Comparison of ENCODE assay signal across 29 cellular contexts in the genomic region with DNA sequence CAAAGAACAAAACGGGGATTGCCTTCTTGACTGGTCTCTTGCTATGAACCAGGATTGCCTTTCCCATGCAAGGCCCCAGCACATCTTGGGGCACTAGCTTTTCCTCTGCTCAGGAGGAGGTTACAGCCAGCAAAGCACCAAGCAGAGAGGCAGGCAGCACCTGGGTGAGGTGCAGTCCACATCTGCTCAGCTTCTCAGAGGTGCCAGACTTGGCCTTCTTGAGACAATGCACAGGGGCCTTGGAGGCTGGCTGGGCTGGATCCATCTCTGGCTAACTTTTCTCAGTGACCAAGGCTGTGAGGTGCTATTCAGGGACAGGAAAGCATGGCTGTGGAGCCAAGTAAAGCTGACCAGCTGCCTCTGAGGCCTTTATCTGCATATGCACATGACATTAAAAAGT.
"Had no signal": no experiment of that assay in that cellular context is flagged by ENCODE, and none has a peak within 500 bp of the region (broad histone marks: within the 10 kb centered on the region; RNA-seq: fewer than 3 reads in every experiment).

No MANE protein-coding gene starts in this region.

- H3K4me3 Mint-ChIP-seq: dendritic cell treated with granulocyte-macrophage colony-stimulating factor and Interleukin-4, amounts not matched to agents 40 ng/mL and 50 ng/mL, for 4 days; effector memory CD8-positive, alpha-beta T cell; endodermal cell had no signal

- H3K36me3 ChIP-seq: colonic mucosa, gastrocnemius medialis had no signal

- H3K4me3 ChIP-seq: colonic mucosa, coronary artery, dorsolateral prefrontal cortex, esophagus muscularis mucosa, esophagus squamous epithelium, gastrocnemius medialis, gastroesophageal sphincter, heart left ventricle, heart right ventricle had no signal

- ATAC-seq: effector memory CD8-positive, alpha-beta T cell; esophagus mucosa; foreskin keratinocyte; gastrocnemius medialis; gastroesophageal sphincter; heart left ventricle; heart right ventricle had no signal

- H3K27me3 ChIP-seq: colonic mucosa, dorsolateral prefrontal cortex, esophagus muscularis mucosa, esophagus squamous epithelium, foreskin keratinocyte, gastrocnemius medialis, gastroesophageal sphincter, heart left ventricle, heart right ventricle had no signal

- H3K4me1 ChIP-seq: colonic mucosa, esophagus squamous epithelium, foreskin keratinocyte, heart right ventricle had no signal

- FAIRE-seq: colon, endometrium, endothelial cell of umbilical vein, frontal cortex had no signal

- DNase-seq: colonic mucosa; cortex of kidney; dermis blood vessel endothelial cell; dorsolateral prefrontal cortex; effector CD4-positive, alpha-beta T cell; effector CD8-positive, alpha-beta T cell; effector memory CD4-positive, alpha-beta T cell; effector memory CD8-positive, alpha-beta T cell; endodermal cell; erythroblast; esophagus squamous epithelium; foreskin fibroblast; foreskin keratinocyte; foreskin melanocyte; gastrocnemius medialis; glutamatergic neuron; head of caudate nucleus; heart left ventricle; heart right ventricle had no signal

- H3K27ac Mint-ChIP-seq: dendritic cell treated with granulocyte-macrophage colony-stimulating factor and Interleukin-4, amounts not matched to agents 40 ng/mL and 50 ng/mL, for 4 days; effector memory CD8-positive, alpha-beta T cell; endodermal cell had no signal

- H3K9me3 Mint-ChIP-seq: dendritic cell treated with granulocyte-macrophage colony-stimulating factor and Interleukin-4, amounts not matched to agents 40 ng/mL and 50 ng/mL, for 4 days; effector memory CD8-positive, alpha-beta T cell; endodermal cell had no signal

- H3K27me3 Mint-ChIP-seq: dendritic cell treated with granulocyte-macrophage colony-stimulating factor and Interleukin-4, amounts not matched to agents 40 ng/mL and 50 ng/mL, for 4 days; effector memory CD8-positive, alpha-beta T cell had no signal

- H3K9me3 ChIP-seq: colonic mucosa, esophagus muscularis mucosa, esophagus squamous epithelium, gastrocnemius medialis, gastroesophageal sphincter, heart left ventricle, heart right ventricle had no signal

- H3K27ac ChIP-seq: colonic mucosa, coronary artery, dorsolateral prefrontal cortex, epithelial cell of prostate, esophagus muscularis mucosa, esophagus squamous epithelium, foreskin keratinocyte, gastrocnemius medialis, gastroesophageal sphincter, heart left ventricle, heart right ventricle had no signal
